Comparison of ENCODE assay signal across 15 cellular contexts in the genomic region with DNA sequence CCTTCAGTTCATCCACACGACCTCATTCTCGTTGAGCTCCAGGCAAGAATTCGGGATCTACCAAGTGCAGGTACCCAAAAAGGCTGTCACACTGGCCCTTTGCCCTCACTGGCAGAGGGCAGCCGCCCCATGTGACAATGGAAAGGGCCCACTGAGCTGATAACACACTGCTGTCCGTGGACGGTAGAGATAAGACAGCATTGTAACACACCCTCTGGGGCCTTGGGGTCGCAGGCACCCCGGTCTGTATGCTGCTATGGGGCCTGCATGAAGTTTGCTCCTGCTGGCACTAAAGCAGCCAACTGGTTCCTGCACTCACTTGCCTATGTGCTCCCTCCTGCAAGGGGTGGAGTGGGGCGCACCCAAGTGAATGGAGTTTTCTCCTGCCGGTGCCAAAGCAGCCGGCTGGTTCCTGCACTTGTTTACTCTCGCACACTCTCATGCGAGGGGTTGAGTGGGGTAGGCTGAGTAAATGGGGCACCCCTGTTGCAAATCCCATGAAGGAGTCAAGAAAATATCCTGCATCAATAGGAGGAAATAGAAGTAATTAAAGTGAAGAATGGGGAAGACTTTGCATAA.
"Had no signal": no experiment of that assay in that cellular context is flagged by ENCODE, and none has a peak within 500 bp of the region (broad histone marks: within the 10 kb centered on the region; RNA-seq: fewer than 3 reads in every experiment).

No MANE protein-coding gene starts in this region.

- FAIRE-seq: islet of Langerhans had no signal

- ATAC-seq: activated CD4-positive, CD25-positive, alpha-beta regulatory T cell treated with anti-CD3 and anti-CD28 coated beads, Interleukin-2, amount 50 U/mL, for 24 hours; activated CD8-positive, alpha-beta memory T cell treated with anti-CD3 and anti-CD28 coated beads, Interleukin-2, amount 10 ng/mL, durations not matched to agents 7 days and 5 days; effector memory CD8-positive, alpha-beta T cell; heart left ventricle; T-cell had no signal

- H3K4me3 ChIP-seq: esophagus muscularis mucosa, heart left ventricle, left ventricle myocardium inferior, SK-N-MC, tibial artery had no signal

- H3K4me1 ChIP-seq: left ventricle myocardium inferior had no signal

- H3K27me3 ChIP-seq: esophagus muscularis mucosa, heart left ventricle, tibial artery had no signal

- H3K36me3 ChIP-seq: esophagus muscularis mucosa, heart left ventricle, left ventricle myocardium inferior, tibial artery had no signal

- H3K9me3 ChIP-seq: esophagus muscularis mucosa, heart left ventricle, left ventricle myocardium inferior, tibial artery had no signal

- DNase-seq: activated CD4-positive, alpha-beta T cell treated with anti-CD3 and anti-CD28 coated beads, Interleukin-2, amount 50 U/mL, for 48 hours; activated CD8-positive, alpha-beta memory T cell treated with anti-CD3 and anti-CD28 coated beads, Interleukin-2, amount 10 ng/mL, durations not matched to agents 7 days and 5 days; activated gamma-delta T cell; activated T-cell treated with anti-CD3 and anti-CD28 coated beads, Interleukin-2, amount 50 U/mL, for 24 hours; amygdala; effector memory CD8-positive, alpha-beta T cell; heart left ventricle; left ventricle myocardium inferior; stimulated activated CD4-positive, alpha-beta T cell treated with anti-CD3 and anti-CD28 coated beads, Interleukin-4, amount 100 ng/mL, for 4 hours; T-cell; tibial artery had no signal

- H3K27ac ChIP-seq: esophagus muscularis mucosa, heart left ventricle, left ventricle myocardium inferior, tibial artery had no signal
